Comparison of ENCODE assay signal across 19 cellular contexts in the genomic region with DNA sequence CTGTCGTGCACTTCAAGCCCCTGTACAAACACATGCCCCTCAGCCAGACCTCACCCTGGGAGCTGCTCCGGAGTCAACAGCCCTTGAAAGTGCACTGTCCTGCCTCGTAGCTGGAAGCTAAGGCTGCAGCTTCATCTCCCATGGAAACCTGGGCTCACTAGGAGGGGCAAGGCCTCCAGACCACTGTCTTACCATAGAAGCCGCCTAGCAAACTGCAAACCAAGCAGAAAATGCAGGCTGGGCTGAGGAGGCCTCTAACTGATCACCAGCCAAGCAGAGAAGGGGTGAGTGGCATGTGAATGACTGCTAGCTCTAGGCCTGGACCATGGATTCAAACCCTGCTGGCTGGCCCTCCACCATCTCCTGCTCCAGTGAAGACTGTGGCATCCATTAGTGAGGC.
DNase-seq lines count a peak whose midpoint lies in the region; TF ChIP-seq lines count a peak whose summit lies in the region.
"Had no signal": no experiment of that assay in that cellular context is flagged by ENCODE, and none has a peak within 500 bp of the region (broad histone marks: within the 10 kb centered on the region; RNA-seq: fewer than 3 reads in every experiment).

No MANE protein-coding gene starts in this region.

- no peak overlapping the region for H3K9ac ChIP-seq in rectal smooth muscle tissue (ENCODE audit: low read length)
- H3K9ac ChIP-seq: BLaER1 treated with 17β-estradiol and CSF1 and Interleukin-3, amounts not matched to agents 10 nM and 100 nM had no signal

- H3K27ac ChIP-seq in left ventricle myocardium inferior (replicated peaks) (no peak overlapping the region), rectal smooth muscle tissue (ENCODE audit: low read depth, low read length) (peak overlapping the region; percentile 65)
- H3K27ac ChIP-seq: BLaER1 treated with 17β-estradiol and CSF1 and Interleukin-3, amounts not matched to agents 10 nM and 100 nM; PC-9; SJCRH30 had no signal

- H3K36me3 ChIP-seq in left ventricle myocardium inferior, result no peaks in the 10 kb centered on the region
- no peaks in the 10 kb centered on the region for H3K36me3 ChIP-seq in rectal smooth muscle tissue (ENCODE audit: control insufficient read depth, insufficient read depth, low read length)
- H3K36me3 ChIP-seq: BLaER1 treated with 17β-estradiol and CSF1 and Interleukin-3, amounts not matched to agents 10 nM and 100 nM; MG63; SJCRH30 had no signal

- H3K27me3 ChIP-seq in left ventricle myocardium inferior (ENCODE audit: low read depth) (no peaks in the 10 kb centered on the region), rectal smooth muscle tissue (ENCODE audit: control insufficient read depth, insufficient read depth, low read length) (no peaks in the 10 kb centered on the region)
- H3K27me3 ChIP-seq: BLaER1 treated with 17β-estradiol and CSF1 and Interleukin-3, amounts not matched to agents 10 nM and 100 nM; MG63 had no signal

- in situ Hi-C loops in ACHN (cut with HindIII; ENCODE audit: low pct_ligation_motif_present, low pct_unique_long_range_greater_than_20kb, low sequenced_read_pairs), result no loop called here

- TF ChIP-seq CTCF in left ventricle myocardium inferior (IDR thresholded peaks at IDR 0.05; ENCODE audit: borderline replicate concordance), result no peak
- no peak for TF ChIP-seq CTCF in foreskin fibroblast (IDR thresholded peaks at IDR 0.05; ENCODE audit: low read depth, low read length)

- H3K4me3 ChIP-seq in left ventricle myocardium inferior (no peak overlapping the region), rectal smooth muscle tissue (ENCODE audit: low read length) (no peak overlapping the region), foreskin fibroblast (ENCODE audit: low read depth in 1 of 2, low read length in 2 of 2) (no peak overlapping the region)
- H3K4me3 ChIP-seq: BLaER1 treated with 17β-estradiol and CSF1 and Interleukin-3, amounts not matched to agents 10 nM and 100 nM; MG63; PC-9; SJCRH30 had no signal

- intact Hi-C loops in cardiac septum (cut with DNase I) (no loop called here), left ventricle myocardium inferior (cut with micrococcal nuclease) (no loop called here)

- DNase-seq in cardiac septum (ENCODE audit: low spot score), result peak; percentile 60
- DNase-seq in left ventricle myocardium inferior, result no peak
- peak; percentile 52 for DNase-seq in medulla oblongata (ENCODE audit: extremely low spot score)
- no peak for DNase-seq in ACHN
- DNase-seq in DMS53 (lab: John Stamatoyannopoulos, UW), result no peak
- no peak for DNase-seq in foreskin fibroblast
- DNase-seq: CD4-positive, alpha-beta T cell; H7; KBM-7; MG63; NCI-H1105 treated with DMSO at 0.1 percent for 48 hours; NCI-H146; NCI-H2029; NCI-H446; NCI-H526 treated with DMSO at 0.1 percent for 48 hours; PC-9; SJCRH30 had no signal

- no peaks in the 10 kb centered on the region for H3K9me3 ChIP-seq in left ventricle myocardium inferior (replicated peaks)
- H3K9me3 ChIP-seq: BLaER1 treated with 17β-estradiol and CSF1 and Interleukin-3, amounts not matched to agents 10 nM and 100 nM; MG63; SJCRH30 had no signal

- H3K4me1 ChIP-seq in left ventricle myocardium inferior, result peaks cover 87% of the 10 kb centered on the region
- peaks cover 41% of the 10 kb centered on the region for H3K4me1 ChIP-seq in rectal smooth muscle tissue (ENCODE audit: control insufficient read depth, insufficient read depth, low read length)
- H3K4me1 ChIP-seq: BLaER1 treated with 17β-estradiol and CSF1 and Interleukin-3, amounts not matched to agents 10 nM and 100 nM; SJCRH30 had no signal

Comparison
In these comparisons a context has a peak if more than half of its experiments do, and no peak if none do; other contexts are left out.
1. DNase-seq: peak in cardiac septum (single experiment) and medulla oblongata (single experiment); none in left ventricle myocardium inferior (single experiment), ACHN (single experiment), DMS53 (single experiment) and foreskin fibroblast (0 of 2).